In the genomic region with DNA sequence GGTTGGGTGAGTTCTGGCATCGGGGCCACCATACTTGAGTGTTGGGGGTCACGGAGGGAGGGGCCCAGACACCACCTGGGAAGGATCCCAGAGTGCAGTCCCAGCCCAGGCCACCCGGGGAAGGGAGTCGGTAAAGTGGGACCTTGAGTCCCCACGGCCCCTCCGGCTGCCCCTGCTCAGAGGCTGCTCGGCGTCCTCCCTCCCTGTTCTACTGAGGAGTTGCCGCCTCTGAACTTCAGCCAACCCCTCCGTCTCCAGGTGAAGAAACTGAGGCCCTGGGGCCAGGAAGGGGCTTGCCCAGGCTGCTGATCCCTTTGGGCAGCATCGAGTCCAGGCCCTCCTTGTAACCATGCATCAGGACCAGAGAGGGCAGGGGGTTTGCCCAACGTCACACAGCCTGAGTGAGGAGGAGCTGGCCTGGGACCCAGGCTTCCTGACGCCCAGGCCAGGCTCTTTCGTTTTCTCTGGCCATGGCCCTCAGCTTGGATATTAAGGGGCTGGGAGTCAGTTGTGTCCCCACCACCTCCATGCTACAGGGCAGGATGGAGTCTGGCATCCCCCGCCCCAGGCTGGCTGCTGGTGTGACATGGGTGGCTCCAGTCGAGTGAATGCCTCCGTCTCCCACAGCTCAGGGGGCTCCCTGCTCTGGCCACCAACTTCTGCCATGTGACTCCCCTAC, we compare ENCODE assay signal across 10 cellular contexts. TPM values are rescaled to one million over a fixed set of nuclear protein-coding genes. Genes with fewer than 3 reads are reported as not detected.
DNase-seq lines count a peak whose midpoint lies in the region; ATAC-seq and TF ChIP-seq lines count a peak whose summit lies in the region.
"Had no signal": no experiment of that assay in that cellular context is flagged by ENCODE, and none has a peak within 500 bp of the region (broad histone marks: within the 10 kb centered on the region; RNA-seq: fewer than 3 reads in every experiment).

No MANE protein-coding gene starts in this region.

- H3K79me2 ChIP-seq in Karpas-422 (ENCODE audit: low read length), result no peaks in the 10 kb centered on the region

- H3K4me1 ChIP-seq in CD8-positive, alpha-beta T cell (ENCODE audit: insufficient read depth, low read length), result peaks cover 22% of the 10 kb centered on the region
- peaks cover 8% of the 10 kb centered on the region for H3K4me1 ChIP-seq in Karpas-422 (ENCODE audit: low read length)
- H3K4me1 ChIP-seq in neutrophil (ENCODE audit: control insufficient read depth in 1 of 2, insufficient read depth in 1 of 2, low read depth in 1 of 2, low read length in 1 of 2), result peaks cover 51 to 53% of the 10 kb centered on the region in 2 experiments
- H3K4me1 ChIP-seq in ovary (ENCODE audit: insufficient read depth), result no peaks in the 10 kb centered on the region
- no peaks in the 10 kb centered on the region for H3K4me1 ChIP-seq in HAP-1

- peaks cover 34% of the 10 kb centered on the region for H3K4me1 Mint-ChIP-seq in CD8-positive, alpha-beta T cell (ENCODE audit: low read depth)
- peaks cover 32% of the 10 kb centered on the region for H3K4me1 Mint-ChIP-seq in central memory CD8-positive, alpha-beta T cell

- H3K27ac Mint-ChIP-seq in CD8-positive, alpha-beta T cell, result peak overlapping the region; percentile 97
- peak overlapping the region; percentile 92 for H3K27ac Mint-ChIP-seq in central memory CD8-positive, alpha-beta T cell (ENCODE audit: low read depth)

- ATAC-seq in CD8-positive, alpha-beta T cell, result peak; percentile 11
- ATAC-seq in central memory CD8-positive, alpha-beta T cell (replicated peaks; ENCODE audit: extremely low read depth, poor library complexity, severe bottlenecking), result peak; percentile 11

- H4K20me1 ChIP-seq in Karpas-422 (ENCODE audit: insufficient read depth, low read depth, low read length), result no peaks in the 10 kb centered on the region

- no peaks in the 10 kb centered on the region for H3K9me3 Mint-ChIP-seq in CD8-positive, alpha-beta T cell
- H3K9me3 Mint-ChIP-seq in central memory CD8-positive, alpha-beta T cell, result no peaks in the 10 kb centered on the region

- 64 to 67% (median 67%) methylated on average over 17 of the region's 17 CpGs for WGBS in ovary, 3 donors

- H3K27me3 ChIP-seq in CD8-positive, alpha-beta T cell (ENCODE audit: insufficient read depth, low read length), result no peaks in the 10 kb centered on the region
- H3K27me3 ChIP-seq in Karpas-422 (ENCODE audit: low read length), result no peaks in the 10 kb centered on the region
- no peaks in the 10 kb centered on the region for H3K27me3 ChIP-seq in neutrophil
- no peaks in the 10 kb centered on the region for H3K27me3 ChIP-seq in ovary
- H3K27me3 ChIP-seq in HAP-1 (ENCODE audit: low read depth), result no peaks in the 10 kb centered on the region; the same call in 1 of the 2 replicates

- TF ChIP-seq CTCF in CD8-positive, alpha-beta T cell (IDR thresholded peaks at IDR 0.05), result no peak
- TF ChIP-seq CTCF in neutrophil (IDR thresholded peaks at IDR 0.05) (no peak), ovary (IDR thresholded peaks at IDR 0.05) (no peak)

- CTCF ChIA-PET in CD8-positive, alpha-beta T cell (lab: Charles Lee), result no interaction called here

- peak overlapping the region; percentile 79 for H3K4me3 ChIP-seq in CD8-positive, alpha-beta T cell (ENCODE audit: low read depth, low read length)
- H3K4me3 ChIP-seq in Karpas-422 (ENCODE audit: low read length), result no peak overlapping the region
- peak overlapping the region; percentile 81 to 89 for H3K4me3 ChIP-seq in neutrophil (ENCODE audit: low read depth in 1 of 2, low read length in 1 of 2)
- no peak overlapping the region for H3K4me3 ChIP-seq in ovary
- no peak overlapping the region for H3K4me3 ChIP-seq in HAP-1

- H3K27me3 Mint-ChIP-seq in CD8-positive, alpha-beta T cell (ENCODE audit: low read depth), result no peaks in the 10 kb centered on the region
- H3K27me3 Mint-ChIP-seq in central memory CD8-positive, alpha-beta T cell, result no peaks in the 10 kb centered on the region

- H3K36me3 ChIP-seq in CD8-positive, alpha-beta T cell (ENCODE audit: insufficient read depth, low read length), result peaks cover 8% of the 10 kb centered on the region
- H3K36me3 ChIP-seq in Karpas-422 (ENCODE audit: insufficient read depth, low read length) (no peaks in the 10 kb centered on the region), neutrophil (peaks cover 39% of the 10 kb centered on the region), ovary (no peaks in the 10 kb centered on the region), HAP-1 (replicated peaks) (no peaks in the 10 kb centered on the region)

- H2AFZ ChIP-seq in Karpas-422 (ENCODE audit: low read length), result no peak overlapping the region

- peak overlapping the region; percentile 84 for H3K4me3 Mint-ChIP-seq in CD8-positive, alpha-beta T cell
- H3K4me3 Mint-ChIP-seq in central memory CD8-positive, alpha-beta T cell, result peak overlapping the region; percentile 80

- in situ Hi-C loops in HAP-1 (cut with MboI; ENCODE audit: low sequenced_read_pairs), result no loop called here

- no peak for TF ChIP-seq POLR2A in ovary (IDR thresholded peaks at IDR 0.05)

- no peaks in the 10 kb centered on the region for H3K9me3 ChIP-seq in CD8-positive, alpha-beta T cell (ENCODE audit: low read length)
- H3K9me3 ChIP-seq in Karpas-422 (ENCODE audit: low read length), result no peaks in the 10 kb centered on the region
- no peaks in the 10 kb centered on the region for H3K9me3 ChIP-seq in neutrophil
- no peaks in the 10 kb centered on the region for H3K9me3 ChIP-seq in ovary
- no peaks in the 10 kb centered on the region for H3K9me3 ChIP-seq in HAP-1

- intact Hi-C loops in CD8-positive, alpha-beta T cell (cut with DNase I, micrococcal nuclease), result loop anchor here (1.0 to 10.0 kb wide), 12 partner anchors 11 to 523 kb away; partner anchors contain the start of genes RTL6 (in 2 of the 2), EFCAB6 (in 1 of the 2), PRR5 (in 1 of the 2) and SAMM50 (in 1 of the 2)
- intact Hi-C loops in ovary (cut with DNase I) (no loop called here), head of caudate nucleus (cut with DNase I) (no loop called here)

- H3K27ac ChIP-seq in CD8-positive, alpha-beta T cell (ENCODE audit: low read depth, low read length), result peak overlapping the region; percentile 73
- H3K27ac ChIP-seq in Karpas-422 (ENCODE audit: low read length), result no peak overlapping the region
- H3K27ac ChIP-seq in neutrophil, result peak overlapping the region; percentile 98
- no peak overlapping the region for H3K27ac ChIP-seq in ovary

- H3K9me2 ChIP-seq in Karpas-422 (replicated peaks; ENCODE audit: insufficient read depth, low read length), result no peaks in the 10 kb centered on the region

- H3K36me3 Mint-ChIP-seq in CD8-positive, alpha-beta T cell, result peaks cover 33% of the 10 kb centered on the region
- peaks cover 12% of the 10 kb centered on the region for H3K36me3 Mint-ChIP-seq in central memory CD8-positive, alpha-beta T cell (ENCODE audit: insufficient read depth)

- peak overlapping the region; percentile 41 for H3K4me2 ChIP-seq in Karpas-422 (ENCODE audit: low read depth, low read length, poor library complexity, severe bottlenecking)

- TF ChIP-seq EP300 in ovary (IDR thresholded peaks at IDR 0.05), result no peak

- POLR2A ChIA-PET in CD8-positive, alpha-beta T cell (lab: Charles Lee), result interaction anchor here (0.8 to 1.3 kb wide), 6 partner anchors 9 to 387 kb away, joined by 3 to 6 read pairs (median 3); partner anchors contain the start of gene SAMM50

- DNase-seq in CD8-positive, alpha-beta T cell, result peak in 1 of 7 experiments; percentile 21
- DNase-seq in Karpas-422 (no peak), NAMALWA (ENCODE audit: low spot score) (no peak), ovary (no peak), HAP-1 (ENCODE audit: low spot score in 2 of 2) (no peak), head of caudate nucleus (no peak)
- no peak for DNase-seq in central memory CD8-positive, alpha-beta T cell (ENCODE audit: low spot score in 2 of 2)
- DNase-seq: mesenchymal stem cell, NCI-H510A had no signal

- H3K9ac ChIP-seq in Karpas-422 (ENCODE audit: low read length), result peak overlapping the region; percentile 38

RNA-seq across cellular contexts. Expression of gene PARVG, which starts 1.3 kb away (rescaled TPM):
- total RNA-seq in CD8-positive, alpha-beta T cell, result 100 to 1,000 TPM; 122 to 124 TPM
- 6.3 and 6.7 TPM in 2 replicates for total RNA-seq in Karpas-422 (2014; rRNA removed; shearing (Covaris generic); ENCODE audit: low replicate concordance)
- total RNA-seq in ovary, result 10 to 100 TPM in 1 of 7 donors, 1 to 10 TPM in 6; 3.1 to 14.1 (median 6.6) TPM
- 1 to 10 TPM; 2.9 to 4.1 TPM for polyA plus RNA-seq in ovary

Comparison
In these comparisons a context has a peak if more than half of its experiments do, and no peak if none do; other contexts are left out.
1. H3K27ac ChIP-seq: peak in CD8-positive, alpha-beta T cell (single experiment) and neutrophil (single experiment); none in Karpas-422 (single experiment) and ovary (0 of 2).
2. H3K4me3 ChIP-seq: peak in CD8-positive, alpha-beta T cell (single experiment) and neutrophil (2 of 2); none in Karpas-422 (single experiment), ovary (single experiment) and HAP-1 (single experiment).
3. RNA of gene PARVG, which starts 1.3 kb away (total RNA-seq): 122 to 124 TPM in CD8-positive, alpha-beta T cell; 3.1 to 14.1 TPM in ovary and 6.3 to 6.7 TPM in Karpas-422; every median in the first group is over 4 times any median in the second.
4. intact Hi-C loops: an anchor here in CD8-positive, alpha-beta T cell (1.0 to 10.0 kb wide); none called in ovary and head of caudate nucleus.